Comparison of ENCODE assay signal across 15 cellular contexts in genomic region chr15:43125095-43125661, GRCh38.
"Had no signal": no experiment of that assay in that cellular context is flagged by ENCODE, and none has a peak within 500 bp of the region (broad histone marks: within the 10 kb centered on the region; RNA-seq: fewer than 3 reads in every experiment).

No MANE protein-coding gene starts in this region.

- ATAC-seq: activated CD4-positive, alpha-beta T cell treated with anti-CD3 and anti-CD28 coated beads for 36 hours; naive thymus-derived CD4-positive, alpha-beta T cell; WTC11 had no signal

- DNase-seq: activated CD4-positive, alpha-beta T cell treated with anti-CD3 and anti-CD28 coated beads for 36 hours; activated CD4-positive, alpha-beta T cell treated with anti-CD3 and anti-CD28 coated beads, Interleukin-2, amount 50 U/mL, for 48 hours; activated gamma-delta T cell treated with Interleukin-2 at 50 U/mL for 16 hours; activated T-cell treated with anti-CD3 and anti-CD28 coated beads for 4 hours; cerebellar nuclear complex; cortex of kidney; head of caudate nucleus; kidney; naive thymus-derived CD4-positive, alpha-beta T cell; posterior cingulate gyrus; retina; stimulated activated naive CD4-positive, alpha-beta T cell; substantia nigra; tibial artery had no signal
